Comparison of ENCODE assay signal across 26 cellular contexts in the genomic region with DNA sequence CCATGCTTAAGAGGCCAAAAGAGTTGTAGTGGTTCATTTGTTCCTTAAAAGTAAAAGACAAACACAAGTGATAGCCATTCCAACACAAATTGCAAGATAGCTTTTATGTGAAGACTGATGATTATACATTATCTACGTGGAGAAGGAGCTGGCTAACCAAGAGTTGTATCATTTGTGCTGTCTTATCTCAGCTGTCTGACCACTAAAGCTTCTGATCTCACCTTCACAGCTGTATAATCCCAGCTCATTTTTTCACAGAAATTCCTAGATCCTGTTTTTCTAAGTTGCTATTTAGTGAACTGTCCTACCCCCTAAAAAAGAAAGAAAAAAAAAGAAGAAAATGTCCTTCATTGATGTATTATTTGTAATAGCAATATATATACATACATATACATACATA.
"Had no signal": no experiment of that assay in that cellular context is flagged by ENCODE, and none has a peak within 500 bp of the region (broad histone marks: within the 10 kb centered on the region; RNA-seq: fewer than 3 reads in every experiment).

No MANE protein-coding gene starts in this region.

- H3K4me3 Mint-ChIP-seq: activated CD4-positive, alpha-beta T cell treated with anti-CD3 and anti-CD28 coated beads, Interleukin-2, amount 10 ng/mL, durations not matched to agents 7 days and 5 days; activated CD8-positive, alpha-beta memory T cell treated with anti-CD3 and anti-CD28 coated beads, Interleukin-2, amount 10 ng/mL, durations not matched to agents 7 days and 5 days; activated CD8-positive, alpha-beta T cell treated with anti-CD3 and anti-CD28 coated beads for 36 hours; activated naive CD4-positive, alpha-beta T cell treated with anti-CD3 and anti-CD28 coated beads, Interleukin-2, amount 10 ng/mL, durations not matched to agents 7 days and 5 days; endodermal cell had no signal

- H3K9me3 ChIP-seq: body of pancreas, gastroesophageal sphincter, mucosa of descending colon, testis, vagina had no signal

- H3K9me3 Mint-ChIP-seq: activated CD4-positive, alpha-beta T cell treated with anti-CD3 and anti-CD28 coated beads, Interleukin-2, amount 10 ng/mL, durations not matched to agents 7 days and 5 days; activated CD8-positive, alpha-beta T cell treated with anti-CD3 and anti-CD28 coated beads for 36 hours; activated naive CD4-positive, alpha-beta T cell treated with anti-CD3 and anti-CD28 coated beads, Interleukin-2, amount 10 ng/mL, durations not matched to agents 7 days and 5 days; endodermal cell had no signal

- H3K27ac Mint-ChIP-seq: activated CD4-positive, alpha-beta T cell treated with anti-CD3 and anti-CD28 coated beads, Interleukin-2, amount 10 ng/mL, durations not matched to agents 7 days and 5 days; activated CD8-positive, alpha-beta memory T cell treated with anti-CD3 and anti-CD28 coated beads, Interleukin-2, amount 10 ng/mL, durations not matched to agents 7 days and 5 days; activated CD8-positive, alpha-beta T cell treated with anti-CD3 and anti-CD28 coated beads for 36 hours; activated naive CD4-positive, alpha-beta T cell treated with anti-CD3 and anti-CD28 coated beads, Interleukin-2, amount 10 ng/mL, durations not matched to agents 7 days and 5 days; endodermal cell had no signal

- H3K27me3 Mint-ChIP-seq: activated CD8-positive, alpha-beta T cell treated with anti-CD3 and anti-CD28 coated beads for 36 hours; activated naive CD4-positive, alpha-beta T cell treated with anti-CD3 and anti-CD28 coated beads, Interleukin-2, amount 10 ng/mL, durations not matched to agents 7 days and 5 days had no signal

- H3K27ac ChIP-seq: cardiac muscle cell, gastroesophageal sphincter, testis, vagina had no signal

- H3K4me3 ChIP-seq: body of pancreas, cardiac muscle cell, gastroesophageal sphincter, mucosa of descending colon, testis, vagina had no signal

- H3K36me3 ChIP-seq: cardiac muscle cell, gastroesophageal sphincter, vagina had no signal

- DNase-seq: activated CD4-positive, alpha-beta T cell treated with anti-CD3 and anti-CD28 coated beads, Interleukin-2, amount 10 ng/mL, durations not matched to agents 7 days and 5 days; activated CD8-positive, alpha-beta memory T cell treated with anti-CD3 and anti-CD28 coated beads, Interleukin-2, amount 10 ng/mL, durations not matched to agents 7 days and 5 days; activated CD8-positive, alpha-beta T cell treated with anti-CD3 and anti-CD28 coated beads for 36 hours; activated effector memory CD4-positive, alpha-beta T cell treated with anti-CD3 and anti-CD28 coated beads, Interleukin-2, amount 50 U/mL, for 16 hours; activated naive CD4-positive, alpha-beta T cell treated with anti-CD3 and anti-CD28 coated beads, Interleukin-2, amount 10 ng/mL, durations not matched to agents 7 days and 5 days; activated T-cell treated with anti-CD3 and anti-CD28 coated beads for 4 hours; anterior cingulate cortex; body of pancreas; cortex of kidney; endodermal cell; head of caudate nucleus; hypothalamus; left cardiac atrium; mesenchymal stem cell; mucosa of descending colon; occipital lobe; small intestine; stimulated activated CD4-positive, alpha-beta T cell treated with anti-CD3 and anti-CD28 coated beads, Interleukin-2, amount 100 ng/mL, for 48 hours; stimulated activated CD8-positive, alpha-beta memory T cell treated with anti-CD3 and anti-CD28 coated beads, Interleukin-4, amount 100 ng/mL, for 48 hours; stimulated activated naive CD4-positive, alpha-beta T cell; T1000; testis; trophoblast cell had no signal
